Comparison of ENCODE assay signal across 21 cellular contexts in the genomic region with DNA sequence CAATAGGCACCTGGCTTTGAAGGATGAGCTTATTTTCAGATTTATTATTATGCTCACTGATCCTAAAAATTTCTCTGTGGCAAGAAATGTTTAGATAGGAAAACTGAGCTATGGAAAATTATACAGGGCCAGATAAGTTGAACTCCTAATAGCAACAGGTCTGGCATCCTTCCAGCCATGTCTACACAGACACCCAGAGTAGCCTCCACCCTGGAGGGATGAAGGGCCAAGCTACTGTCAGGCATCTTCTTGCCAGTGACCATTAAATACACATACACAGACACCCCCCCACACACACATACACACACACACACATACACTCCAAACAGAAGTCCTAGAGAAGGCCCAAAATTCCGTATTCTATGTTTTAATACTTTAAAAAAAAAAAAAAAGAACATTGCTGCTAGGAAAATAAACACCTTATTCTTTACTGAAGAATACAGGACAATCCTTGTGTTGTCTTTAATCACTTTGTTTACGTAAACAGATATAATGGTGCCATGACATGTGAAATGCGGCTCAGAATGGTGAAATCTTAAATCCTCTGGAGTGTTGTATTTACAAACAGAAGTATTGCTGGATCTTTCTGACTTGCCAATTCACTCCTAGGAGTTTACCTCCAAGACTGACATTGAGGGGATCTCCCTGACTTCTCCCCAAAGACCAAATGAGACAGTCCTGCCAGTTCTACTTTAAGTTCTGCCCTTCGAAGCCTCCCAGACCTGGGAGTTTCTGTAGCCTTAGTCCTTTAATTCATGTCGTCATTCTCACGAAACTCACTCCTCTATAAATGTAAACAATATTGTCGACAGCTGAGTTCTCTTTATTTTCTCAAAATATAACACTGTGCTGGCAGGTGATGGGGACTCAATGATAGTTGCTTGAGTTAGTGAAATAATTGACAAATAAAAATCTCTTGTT.
A peak's percentile ranks its signal among the peaks of the same experiment; 100 is the strongest.
DNase-seq lines count a peak whose midpoint lies in the region; ATAC-seq, FAIRE-seq and TF ChIP-seq lines count a peak whose summit lies in the region.
"Had no signal": no experiment of that assay in that cellular context is flagged by ENCODE, and none has a peak within 500 bp of the region (broad histone marks: within the 10 kb centered on the region; RNA-seq: fewer than 3 reads in every experiment).

No MANE protein-coding gene starts in this region.

- H3K79me2 ChIP-seq in HepG2 (ENCODE audit: insufficient read depth, low read length) = no peaks in the 10 kb centered on the region

- no peaks in the 10 kb centered on the region for H3K9me3 Mint-ChIP-seq in progenitor cell of endocrine pancreas (ENCODE audit: low read depth)
- H3K9me3 Mint-ChIP-seq: stimulated activated effector memory CD8-positive, alpha-beta T cell treated with anti-CD3 and anti-CD28 coated beads, Interleukin-12 subunit alpha, Interleukin-12 subunit beta, amount 100 ng/mL, for 72 hours had no signal

- CTCF ChIA-PET in HepG2 (lab: Yijun Ruan, JAX; ENCODE audit: low intra/inter-chr PET ratio, low total read pairs) = no interaction called here

- H3K36me3 Mint-ChIP-seq in progenitor cell of endocrine pancreas (ENCODE audit: insufficient read depth) = peaks cover 5% of the 10 kb centered on the region
- H3K36me3 Mint-ChIP-seq: CD4-positive, alpha-beta memory T cell; stimulated activated effector memory CD8-positive, alpha-beta T cell treated with anti-CD3 and anti-CD28 coated beads, Interleukin-12 subunit alpha, Interleukin-12 subunit beta, amount 100 ng/mL, for 72 hours had no signal

- DNase-seq in HepG2 (ENCODE audit: low spot score) = no peak
- no peak for DNase-seq in right lobe of liver
- DNase-seq in fibroblast of the aortic adventitia (ENCODE audit: low read depth) = peak; percentile 55
- DNase-seq in progenitor cell of endocrine pancreas (ENCODE audit: low spot score, unreplicated experiment) = no peak
- DNase-seq in activated CD4-positive, alpha-beta T cell treated with anti-CD3 and anti-CD28 coated beads for 48 hours = no peak
- DNase-seq: ACHN; activated CD4-positive, alpha-beta T cell treated with anti-CD3 and anti-CD28 coated beads for 4 hours; activated CD8-positive, alpha-beta memory T cell treated with anti-CD3 and anti-CD28 coated beads, Interleukin-2, amount 50 U/mL, for 48 hours; activated gamma-delta T cell treated with Interleukin-2 at 50 U/mL for 16 hours; anterior cingulate cortex; CD4-positive, alpha-beta memory T cell; KBM-7; occipital lobe; SHP77 treated with DMSO at 0.1 percent for 48 hours; T1000; upper lobe of right lung had no signal

- in situ Hi-C loops in HepG2 (cut with HindIII; ENCODE audit: extremely low pct_ligation_motif_present, low pct_unique_long_range_greater_than_20kb) = no loop called here

- no TSS peak for BruUV-seq in HepG2 (replicated peaks; lab: Mats Ljungman, UMichigan)

- H3K4me3 Mint-ChIP-seq in progenitor cell of endocrine pancreas (ENCODE audit: low read depth) = no peak overlapping the region
- H3K4me3 Mint-ChIP-seq: CD4-positive, alpha-beta memory T cell; stimulated activated effector memory CD8-positive, alpha-beta T cell treated with anti-CD3 and anti-CD28 coated beads, Interleukin-12 subunit alpha, Interleukin-12 subunit beta, amount 100 ng/mL, for 72 hours had no signal

- no peak for TF ChIP-seq RAD21 in HepG2 (CRISPR knock-in tag; IDR thresholded peaks at IDR 0.05)

- H3K9ac ChIP-seq in HepG2 (ENCODE audit: insufficient read depth, low read depth, low read length) (no peak overlapping the region), rectal smooth muscle tissue (ENCODE audit: low read length) (no peak overlapping the region)

- H4K20me1 ChIP-seq in HepG2 (ENCODE audit: insufficient read depth, low read length) = no peaks in the 10 kb centered on the region

- TF ChIP-seq POLR2A in HepG2 (IDR thresholded peaks at IDR 0.05; ENCODE audit: insufficient read depth in 1 of 2, low read depth in 2 of 2, low read length in 2 of 2) (no peak), right lobe of liver (IDR thresholded peaks at IDR 0.05) (no peak)

- H3K9me3 ChIP-seq in HepG2 (ENCODE audit: low read length) = no peaks in the 10 kb centered on the region
- H3K9me3 ChIP-seq in right lobe of liver = no peaks in the 10 kb centered on the region
- H3K9me3 ChIP-seq: upper lobe of right lung had no signal

- H3K4me1 Mint-ChIP-seq in progenitor cell of endocrine pancreas (ENCODE audit: low read depth) = peaks cover 1% of the 10 kb centered on the region

- no peak for FAIRE-seq in HepG2 (lab: Jason Lieb, UNC)

- no peak overlapping the region for H3K4me2 ChIP-seq in HepG2 (ENCODE audit: low read depth, low read length)

- intact Hi-C loops in HepG2 (cut with micrococcal nuclease; ENCODE audit: unreplicated experiment) = loop anchor here (5.0 to 10.0 kb wide), 2 partner anchors 106 to 209 kb away; partner anchors contain the start of gene GFPT1
- intact Hi-C loops in right lobe of liver (cut with DNase I) = no loop called here

- H3K4me1 ChIP-seq in HepG2 (ENCODE audit: insufficient read depth, low read length) (peaks cover 67% of the 10 kb centered on the region), right lobe of liver (no peaks in the 10 kb centered on the region), rectal smooth muscle tissue (ENCODE audit: control insufficient read depth, insufficient read depth, low read length) (peaks cover 22% of the 10 kb centered on the region)

- POLR2A ChIA-PET in HepG2 (lab: Yijun Ruan, JAX) = interaction anchor here (1.2 to 3.9 kb wide), 3 partner anchors 9 to 93 kb away, joined by 3 to 46 read pairs (median 4); no protein-coding TSS in a partner anchor

- H3K27ac ChIP-seq in HepG2 (ENCODE audit: extremely low read length, insufficient read depth, low read length) (peak overlapping the region; percentile 94), right lobe of liver (no peak overlapping the region), rectal smooth muscle tissue (ENCODE audit: low read depth, low read length) (peak overlapping the region; percentile 13)

- 98% methylated on average over 7 of the region's 7 CpGs for WGBS in HepG2 (ENCODE audit: low lambda C conversion rate)
- WGBS in right lobe of liver (ENCODE audit: insufficient coverage, low coverage, low lambda C conversion rate, missing lambda C conversion rate) = 75% methylated on average over 7 of the region's 7 CpGs

- H3K36me3 ChIP-seq in HepG2 (replicated peaks in 1 of 2; ENCODE audit: control insufficient read depth in 1 of 2, insufficient read depth in 2 of 2, low read length in 2 of 2) = no peaks in the 10 kb centered on the region
- H3K36me3 ChIP-seq in right lobe of liver = no peaks in the 10 kb centered on the region
- H3K36me3 ChIP-seq in rectal smooth muscle tissue (ENCODE audit: control insufficient read depth, insufficient read depth, low read length) = no peaks in the 10 kb centered on the region
- H3K36me3 ChIP-seq: upper lobe of right lung had no signal

- no peaks in the 10 kb centered on the region for H3K27me3 ChIP-seq in HepG2 (ENCODE audit: control insufficient read depth in 1 of 2, insufficient read depth in 2 of 2, low read length in 2 of 2)
- no peaks in the 10 kb centered on the region for H3K27me3 ChIP-seq in right lobe of liver
- H3K27me3 ChIP-seq in rectal smooth muscle tissue (ENCODE audit: control insufficient read depth, insufficient read depth, low read length) = no peaks in the 10 kb centered on the region
- H3K27me3 ChIP-seq: upper lobe of right lung had no signal

- no peak overlapping the region for H3K27ac Mint-ChIP-seq in progenitor cell of endocrine pancreas
- H3K27ac Mint-ChIP-seq: CD4-positive, alpha-beta memory T cell; stimulated activated effector memory CD8-positive, alpha-beta T cell treated with anti-CD3 and anti-CD28 coated beads, Interleukin-12 subunit alpha, Interleukin-12 subunit beta, amount 100 ng/mL, for 72 hours had no signal

- ATAC-seq in HepG2 (no peak), right lobe of liver (no peak), GM21423 (IDR thresholded peaks at IDR 0.05; ENCODE audit: unreplicated experiment) (no peak), HG03196 (IDR thresholded peaks at IDR 0.05; ENCODE audit: unreplicated experiment) (no peak)
- ATAC-seq: stimulated activated effector memory CD8-positive, alpha-beta T cell treated with anti-CD3 and anti-CD28 coated beads, Interleukin-12 subunit alpha, Interleukin-12 subunit beta, amount 100 ng/mL, for 72 hours; upper lobe of right lung had no signal

- no peaks in the 10 kb centered on the region for H3K27me3 Mint-ChIP-seq in progenitor cell of endocrine pancreas

- no peak for TF ChIP-seq EP300 in HepG2 (IDR thresholded peaks at IDR 0.05; ENCODE audit: low read depth in 2 of 2, low read length in 2 of 2)
- TF ChIP-seq EP300 in HepG2 (CRISPR knock-in tag; IDR thresholded peaks at IDR 0.05; ENCODE audit: borderline replicate concordance) = no peak

- TF ChIP-seq CTCF in HepG2 (CRISPR knock-in tag; IDR thresholded peaks at IDR 0.05) (no peak), right lobe of liver (IDR thresholded peaks at IDR 0.05) (no peak), fibroblast of the aortic adventitia (IDR thresholded peaks at IDR 0.05; ENCODE audit: insufficient read depth, low read length) (no peak), progenitor cell of endocrine pancreas (IDR thresholded peaks at IDR 0.05; ENCODE audit: unreplicated experiment) (no peak)

- H3K4me3 ChIP-seq in HepG2 (replicated peaks in 1 of 3; ENCODE audit: insufficient read depth in 1 of 3, low read depth in 2 of 3, low read length in 3 of 3) (no peak overlapping the region), right lobe of liver (no peak overlapping the region), fibroblast of the aortic adventitia (ENCODE audit: low read depth, low read length) (no peak overlapping the region), rectal smooth muscle tissue (ENCODE audit: low read length) (no peak overlapping the region)
- H3K4me3 ChIP-seq: skin epidermis, upper lobe of right lung had no signal

- H2AFZ ChIP-seq in HepG2 (ENCODE audit: low read length) = no peak overlapping the region

TF ChIP-seq in HepG2, 621 proteins besides CTCF, POLR2A, EP300 and RAD21 (continues in another document):
- TF ChIP-seq SNRNP70 (IDR thresholded peaks at IDR 0.05; ENCODE audit: low read depth, low read length) (no peak), ZMAT3 (CRISPR knock-in tag; conservative IDR thresholded peaks at IDR 0.05) (no peak), ZBTB7B (CRISPR knock-in tag; IDR thresholded peaks at IDR 0.05) (no peak), ZNF549 (CRISPR knock-in tag; IDR thresholded peaks at IDR 0.05) (no peak), ZNF337 (CRISPR knock-in tag; IDR thresholded peaks at IDR 0.05; ENCODE audit: borderline replicate concordance, low read depth) (no peak), MIER3 (CRISPR knock-in tag; IDR thresholded peaks at IDR 0.05; ENCODE audit: borderline replicate concordance) (no peak), TCF7L2 (IDR thresholded peaks at IDR 0.05; ENCODE audit: low read depth, low read length) (no peak), ZNF777 (CRISPR knock-in tag; IDR thresholded peaks at IDR 0.05) (0 out of 2 replicates have a peak, but pooled peaks have one; percentile 34)

Comparison
In these comparisons a context has a peak if more than half of its experiments do, and no peak if none do; other contexts are left out.
1. H3K27ac ChIP-seq: peak in HepG2 (single experiment) and rectal smooth muscle tissue (single experiment); none in right lobe of liver (0 of 3).